Comparison of ENCODE assay signal across 1 cellular context in genomic region chr17:9230346-9230745, GRCh38.
TF ChIP-seq lines count a peak whose summit lies in the region.

No MANE protein-coding gene starts in this region.

TF ChIP-seq in HepG2, 621 proteins besides CTCF, POLR2A, EP300 and RAD21 (continued from another document):
- TF ChIP-seq ZNF407 (CRISPR knock-in tag; IDR thresholded peaks at IDR 0.05; ENCODE audit: not compliant biosample characterization) (no peak), BATF2 (CRISPR knock-in tag; IDR thresholded peaks at IDR 0.05) (no peak), ZC3H13 (CRISPR knock-in tag; IDR thresholded peaks at IDR 0.05) (no peak), ZBTB1 (CRISPR knock-in tag; IDR thresholded peaks at IDR 0.05; ENCODE audit: borderline replicate concordance) (no peak), ATF7 (IDR thresholded peaks at IDR 0.05) (no peak), ATF7 (CRISPR knock-in tag; IDR thresholded peaks at IDR 0.05) (no peak)
TF ChIP-seq in HepG2: peak in this region for 0.
